In the genomic region with DNA sequence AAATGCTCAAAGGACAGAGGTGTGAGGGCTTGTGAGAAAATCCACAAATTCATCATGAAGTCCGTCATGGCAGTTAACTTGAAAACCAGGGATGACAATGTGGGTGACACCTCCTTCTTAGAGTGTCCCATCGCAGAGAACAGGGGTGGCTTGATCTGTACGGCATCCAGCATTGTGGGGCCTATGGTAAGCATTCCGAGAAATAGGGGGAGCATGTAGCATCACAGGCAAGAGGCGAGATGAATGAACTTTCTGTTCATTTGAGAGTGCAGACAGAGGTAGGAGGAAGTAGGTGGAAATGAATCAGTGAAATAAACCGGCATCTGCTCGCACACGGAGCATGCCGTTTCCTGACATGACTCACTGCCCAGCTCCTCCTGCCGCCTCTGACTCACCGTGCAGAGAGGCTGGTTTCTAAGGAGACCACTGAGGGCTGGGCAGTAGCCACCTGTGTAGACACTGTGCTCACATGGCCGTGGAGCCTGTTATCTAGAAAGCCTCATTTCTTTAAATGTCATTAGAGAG, we compare ENCODE assay signal across 7 cellular contexts.
DNase-seq lines count a peak whose midpoint lies in the region; ATAC-seq, FAIRE-seq and TF ChIP-seq lines count a peak whose summit lies in the region.

No MANE protein-coding gene starts in this region.

- H3K27ac ChIP-seq in GM23338 (ENCODE audit: low read depth), result no peak overlapping the region
- no peak overlapping the region for H3K27ac ChIP-seq in right lobe of liver

- H3K79me2 ChIP-seq in GM23338 (replicated peaks; ENCODE audit: insufficient read depth), result no peaks in the 10 kb centered on the region

- TF ChIP-seq POLR2A in GM12892 (IDR thresholded peaks at IDR 0.05; ENCODE audit: low read depth, low read length), result no peak
- no peak for TF ChIP-seq POLR2A in right lobe of liver (IDR thresholded peaks at IDR 0.05)

- ATAC-seq in GM23338 (peak; percentile 41; the same call in 2 of the 3 replicates), right lobe of liver (peak; percentile 43 to 97 (median 83))

- H3K4me2 ChIP-seq in GM23338, result no peak overlapping the region

- intact Hi-C loops in right lobe of liver (cut with DNase I), result no loop called here

- H3K4me3 ChIP-seq in GM23338 (no peak overlapping the region), cardiac fibroblast (replicated peaks in 1 of 2; ENCODE audit: low read depth in 2 of 2, low read length in 2 of 2) (peak overlapping the region in 1 of 2 donors; percentile 16), right lobe of liver (no peak overlapping the region)

- H3K4me1 Mint-ChIP-seq in GM23338, result peaks cover 17% of the 10 kb centered on the region

- peak; percentile 98 for FAIRE-seq in GM12892 (lab: Jason Lieb, UNC)

- H3K36me3 ChIP-seq in GM23338 (ENCODE audit: insufficient read depth) (no peaks in the 10 kb centered on the region), right lobe of liver (no peaks in the 10 kb centered on the region)

- 18% methylated on average over 12 of the region's 12 CpGs for WGBS in right lobe of liver (ENCODE audit: insufficient coverage, low coverage, low lambda C conversion rate, missing lambda C conversion rate)

- no peak overlapping the region for H3K27ac Mint-ChIP-seq in GM23338

- H3K4me1 ChIP-seq in GM23338 (ENCODE audit: insufficient read depth) (peaks cover 3% of the 10 kb centered on the region), right lobe of liver (no peaks in the 10 kb centered on the region)

- DNase-seq in GM12892 (ENCODE audit: insufficient read length) (peak; percentile 21), GM23338 (ENCODE audit: low spot score) (no peak), SK-N-DZ (ENCODE audit: low spot score) (peak; percentile 49), cardiac fibroblast (ENCODE audit: low read depth in 2 of 2) (peak; percentile 92 to 95), right lobe of liver (peak in 1 of 3 donors; percentile 47)
- DNase-seq in stimulated activated CD8-positive, alpha-beta memory T cell treated with anti-CD3 and anti-CD28 coated beads, Interleukin-7, amount 100 ng/mL, for 48 hours (ENCODE audit: extremely low read depth in 1 of 2, low read depth in 1 of 2), result peak; percentile 20 to 52

- H3K4me3 Mint-ChIP-seq in GM23338, result no peak overlapping the region

- no peaks in the 10 kb centered on the region for H4K20me1 ChIP-seq in GM23338 (replicated peaks; ENCODE audit: insufficient read depth)

- 0 out of 2 replicates have a peak, but pooled peaks have one; percentile 2 for TF ChIP-seq RAD21 in Ishikawa (IDR thresholded peaks at IDR 0.05; ENCODE audit: low read depth)

- H3K9me3 ChIP-seq in right lobe of liver, result no peaks in the 10 kb centered on the region

- TF ChIP-seq EP300 in Ishikawa (IDR thresholded peaks at IDR 0.05; ENCODE audit: borderline replicate concordance), result no peak; the same call in 1 of the 2 replicates

- 0 out of 2 replicates have a peak overlapping the region, but pooled peaks have one; percentile 25 for H2AFZ ChIP-seq in GM23338

- no peaks in the 10 kb centered on the region for H3F3A ChIP-seq in GM23338 (replicated peaks; ENCODE audit: low read depth)

- no peaks in the 10 kb centered on the region for H3K9me3 Mint-ChIP-seq in GM23338

- H3K27me3 ChIP-seq in GM23338 (ENCODE audit: insufficient read depth) (no peaks in the 10 kb centered on the region), right lobe of liver (no peaks in the 10 kb centered on the region)

- H3K27me3 Mint-ChIP-seq in GM23338 (ENCODE audit: insufficient read depth, low read depth, poor library complexity), result no peaks in the 10 kb centered on the region

- H3K36me3 Mint-ChIP-seq in GM23338 (ENCODE audit: low read depth), result no peaks in the 10 kb centered on the region

- no peaks in the 10 kb centered on the region for H3K9me2 ChIP-seq in GM23338 (ENCODE audit: insufficient read depth)

- TF ChIP-seq CTCF in GM23338 (conservative IDR thresholded peaks at IDR 0.05; ENCODE audit: low read depth in 2 of 2), result no peak
- no peak for TF ChIP-seq CTCF in cardiac fibroblast (IDR thresholded peaks at IDR 0.05; ENCODE audit: low read depth, low read length)
- TF ChIP-seq CTCF in right lobe of liver (IDR thresholded peaks at IDR 0.05), result no peak

TF ChIP-seq in GM23338, 12 proteins besides CTCF, POLR2A, EP300 and RAD21 (continues in another document):
- TF ChIP-seq ZNF331 (CRISPR knock-in tag; IDR thresholded peaks at IDR 0.05; ENCODE audit: low read depth) (no peak), CREB1 (CRISPR knock-in tag; IDR thresholded peaks at IDR 0.05; ENCODE audit: low read depth) (no peak), ZNF114 (CRISPR knock-in tag; IDR thresholded peaks at IDR 0.05) (no peak), EZH2phosphoT487 (IDR thresholded peaks at IDR 0.05; ENCODE audit: unreplicated experiment) (no peak), NANOG (IDR thresholded peaks at IDR 0.05; ENCODE audit: borderline replicate concordance) (no peak), STAT1 (IDR thresholded peaks at IDR 0.05; ENCODE audit: unreplicated experiment) (no peak)

TF ChIP-seq in Ishikawa, 13 proteins besides CTCF, POLR2A, EP300 and RAD21:
- TF ChIP-seq EGR1 (IDR thresholded peaks at IDR 0.05) (no peak), TAF1 (IDR thresholded peaks at IDR 0.05; ENCODE audit: low read depth) (no peak), CREB1 (IDR thresholded peaks at IDR 0.05; ENCODE audit: low read depth) (no peak), YY1 (IDR thresholded peaks at IDR 0.05; ENCODE audit: low read depth) (no peak), ZBTB7A (IDR thresholded peaks at IDR 0.05; ENCODE audit: low read depth) (no peak), NFIC (IDR thresholded peaks at IDR 0.05) (no peak), TEAD4 (IDR thresholded peaks at IDR 0.05) (no peak), TCF12 (IDR thresholded peaks at IDR 0.05; ENCODE audit: low read depth) (no peak), CEBPB (IDR thresholded peaks at IDR 0.05) (no peak), FOXM1 (IDR thresholded peaks at IDR 0.05; ENCODE audit: borderline replicate concordance, low read depth) (no peak)
- TF ChIP-seq, protein P1, sequence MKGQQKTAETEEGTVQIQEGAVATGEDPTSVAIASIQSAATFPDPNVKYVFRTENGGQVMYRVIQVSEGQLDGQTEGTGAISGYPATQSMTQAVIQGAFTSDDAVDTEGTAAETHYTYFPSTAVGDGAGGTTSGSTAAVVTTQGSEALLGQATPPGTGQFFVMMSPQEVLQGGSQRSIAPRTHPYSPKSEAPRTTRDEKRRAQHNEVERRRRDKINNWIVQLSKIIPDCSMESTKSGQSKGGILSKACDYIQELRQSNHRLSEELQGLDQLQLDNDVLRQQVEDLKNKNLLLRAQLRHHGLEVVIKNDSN (IDR thresholded peaks at IDR 0.05), result peak; percentile 22; the same call in 1 of the 2 replicates
- TF ChIP-seq, protein P2, sequence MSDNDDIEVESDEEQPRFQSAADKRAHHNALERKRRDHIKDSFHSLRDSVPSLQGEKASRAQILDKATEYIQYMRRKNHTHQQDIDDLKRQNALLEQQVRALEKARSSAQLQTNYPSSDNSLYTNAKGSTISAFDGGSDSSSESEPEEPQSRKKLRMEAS (IDR thresholded peaks at IDR 0.05), result peak; percentile 85
- TF ChIP-seq, protein P3, sequence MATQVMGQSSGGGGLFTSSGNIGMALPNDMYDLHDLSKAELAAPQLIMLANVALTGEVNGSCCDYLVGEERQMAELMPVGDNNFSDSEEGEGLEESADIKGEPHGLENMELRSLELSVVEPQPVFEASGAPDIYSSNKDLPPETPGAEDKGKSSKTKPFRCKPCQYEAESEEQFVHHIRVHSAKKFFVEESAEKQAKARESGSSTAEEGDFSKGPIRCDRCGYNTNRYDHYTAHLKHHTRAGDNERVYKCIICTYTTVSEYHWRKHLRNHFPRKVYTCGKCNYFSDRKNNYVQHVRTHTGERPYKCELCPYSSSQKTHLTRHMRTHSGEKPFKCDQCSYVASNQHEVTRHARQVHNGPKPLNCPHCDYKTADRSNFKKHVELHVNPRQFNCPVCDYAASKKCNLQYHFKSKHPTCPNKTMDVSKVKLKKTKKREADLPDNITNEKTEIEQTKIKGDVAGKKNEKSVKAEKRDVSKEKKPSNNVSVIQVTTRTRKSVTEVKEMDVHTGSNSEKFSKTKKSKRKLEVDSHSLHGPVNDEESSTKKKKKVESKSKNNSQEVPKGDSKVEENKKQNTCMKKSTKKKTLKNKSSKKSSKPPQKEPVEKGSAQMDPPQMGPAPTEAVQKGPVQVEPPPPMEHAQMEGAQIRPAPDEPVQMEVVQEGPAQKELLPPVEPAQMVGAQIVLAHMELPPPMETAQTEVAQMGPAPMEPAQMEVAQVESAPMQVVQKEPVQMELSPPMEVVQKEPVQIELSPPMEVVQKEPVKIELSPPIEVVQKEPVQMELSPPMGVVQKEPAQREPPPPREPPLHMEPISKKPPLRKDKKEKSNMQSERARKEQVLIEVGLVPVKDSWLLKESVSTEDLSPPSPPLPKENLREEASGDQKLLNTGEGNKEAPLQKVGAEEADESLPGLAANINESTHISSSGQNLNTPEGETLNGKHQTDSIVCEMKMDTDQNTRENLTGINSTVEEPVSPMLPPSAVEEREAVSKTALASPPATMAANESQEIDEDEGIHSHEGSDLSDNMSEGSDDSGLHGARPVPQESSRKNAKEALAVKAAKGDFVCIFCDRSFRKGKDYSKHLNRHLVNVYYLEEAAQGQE (IDR thresholded peaks at IDR 0.05; ENCODE audit: low read depth), result no peak
